ENCODE assay signal across 9 cellular contexts in genomic region chr4:25859429-25860148, GRCh38. TPM values are rescaled to one million over a fixed set of nuclear protein-coding genes. Genes with fewer than 3 reads are reported as not detected.
DNase-seq lines count a peak whose midpoint lies in the region; ATAC-seq and TF ChIP-seq lines count a peak whose summit lies in the region.
"Had no signal": no experiment of that assay in that cellular context is flagged by ENCODE, and none has a peak within 500 bp of the region (broad histone marks: within the 10 kb centered on the region; RNA-seq: fewer than 3 reads in every experiment).

No MANE protein-coding gene starts in this region.

- H3K27me3 ChIP-seq in foreskin keratinocyte: no peaks in the 10 kb centered on the region

- DNase-seq in left cardiac atrium (no peak), Right ventricle myocardium superior (no peak), memory B cell (ENCODE audit: low spot score in 2 of 2) (peak in 1 of 2 donors; percentile 47), HUDEP-2 (lab: John Stamatoyannopoulos, UW; ENCODE audit: unreplicated experiment in 76 of 76) (no peak), AML-193 (lab: John Stamatoyannopoulos, UW) (no peak), foreskin keratinocyte (no peak)

- no peaks in the 10 kb centered on the region for H3K27me3 Mint-ChIP-seq in memory B cell

- peak; percentile 22 to 27 for ATAC-seq in left cardiac atrium
- ATAC-seq in Right ventricle myocardium superior (ENCODE audit: poor library complexity): no peak
- peak; percentile 53 for ATAC-seq in HG02885 (IDR thresholded peaks at IDR 0.05; ENCODE audit: poor library complexity, unreplicated experiment)
- peak; percentile 38 for ATAC-seq in SK-N-SH treated with all-trans-retinoic acid at 6 μM for 48 hours
- peak; percentile 59 for ATAC-seq in memory B cell (ENCODE audit: low read depth)
- no peak for ATAC-seq in foreskin keratinocyte

- peaks cover 56% of the 10 kb centered on the region for H3K4me1 Mint-ChIP-seq in memory B cell

- no peaks in the 10 kb centered on the region for H3K9me3 Mint-ChIP-seq in memory B cell
- H3K9me3 Mint-ChIP-seq: neural crest cell had no signal

- peak overlapping the region; percentile 100 for H3K27ac Mint-ChIP-seq in memory B cell

- peaks cover 18% of the 10 kb centered on the region for H3K36me3 Mint-ChIP-seq in memory B cell

- H3K4me1 ChIP-seq in foreskin keratinocyte: peaks cover 14% of the 10 kb centered on the region

- TF ChIP-seq CTCF in foreskin keratinocyte (conservative IDR thresholded peaks at IDR 0.05): no peak

- no peak overlapping the region for H3K27ac ChIP-seq in foreskin keratinocyte

- H3K4me3 Mint-ChIP-seq in memory B cell: peak overlapping the region; percentile 100

- intact Hi-C loops in left cardiac atrium (cut with DNase I) (no loop called here), Right ventricle myocardium superior (cut with DNase I) (loop anchor here (5.0 kb wide), 1 partner anchor 53 kb away; the partner anchor contains the start of gene SMIM20)

TF ChIP-seq in SK-N-SH treated with all-trans-retinoic acid at 6 μM for 48 hours, 23 proteins besides CTCF, POLR2A, EP300 and RAD21:
- TF ChIP-seq ARNTL (CRISPR knock-in tag; IDR thresholded peaks at IDR 0.05; ENCODE audit: borderline replicate concordance, low read depth): no peak
- no peak for TF ChIP-seq ISL1 (CRISPR knock-in tag; IDR thresholded peaks at IDR 0.05)
- TF ChIP-seq ZNF565 (CRISPR knock-in tag; conservative IDR thresholded peaks at IDR 0.05; ENCODE audit: low read depth): no peak
- TF ChIP-seq ZFP30 (CRISPR knock-in tag; IDR thresholded peaks at IDR 0.05): no peak
- no peak for TF ChIP-seq ZFP3 (CRISPR knock-in tag; IDR thresholded peaks at IDR 0.05)
- no peak for TF ChIP-seq OSR1 (CRISPR knock-in tag; IDR thresholded peaks at IDR 0.05)
- TF ChIP-seq SNAI2 (CRISPR knock-in tag; IDR thresholded peaks at IDR 0.05): no peak
- TF ChIP-seq, protein P1, sequence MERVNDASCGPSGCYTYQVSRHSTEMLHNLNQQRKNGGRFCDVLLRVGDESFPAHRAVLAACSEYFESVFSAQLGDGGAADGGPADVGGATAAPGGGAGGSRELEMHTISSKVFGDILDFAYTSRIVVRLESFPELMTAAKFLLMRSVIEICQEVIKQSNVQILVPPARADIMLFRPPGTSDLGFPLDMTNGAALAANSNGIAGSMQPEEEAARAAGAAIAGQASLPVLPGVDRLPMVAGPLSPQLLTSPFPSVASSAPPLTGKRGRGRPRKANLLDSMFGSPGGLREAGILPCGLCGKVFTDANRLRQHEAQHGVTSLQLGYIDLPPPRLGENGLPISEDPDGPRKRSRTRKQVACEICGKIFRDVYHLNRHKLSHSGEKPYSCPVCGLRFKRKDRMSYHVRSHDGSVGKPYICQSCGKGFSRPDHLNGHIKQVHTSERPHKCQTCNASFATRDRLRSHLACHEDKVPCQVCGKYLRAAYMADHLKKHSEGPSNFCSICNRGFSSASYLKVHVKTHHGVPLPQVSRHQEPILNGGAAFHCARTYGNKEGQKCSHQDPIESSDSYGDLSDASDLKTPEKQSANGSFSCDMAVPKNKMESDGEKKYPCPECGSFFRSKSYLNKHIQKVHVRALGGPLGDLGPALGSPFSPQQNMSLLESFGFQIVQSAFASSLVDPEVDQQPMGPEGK (CRISPR knock-in tag; IDR thresholded peaks at IDR 0.05; ENCODE audit: borderline replicate concordance): no peak
- TF ChIP-seq TCF4 (CRISPR knock-in tag; IDR thresholded peaks at IDR 0.05; ENCODE audit: borderline replicate concordance): no peak
- TF ChIP-seq BACH2 (CRISPR knock-in tag; IDR thresholded peaks at IDR 0.05; ENCODE audit: borderline replicate concordance): no peak

RNA-seq across cellular contexts. Expression of gene SEL1L3, which starts 3.2 kb away (rescaled TPM):
- total RNA-seq in left cardiac atrium (1 to 10 TPM; 5.6 to 6.6 TPM), Right ventricle myocardium superior (3.2 TPM), foreskin keratinocyte (31.7 and 33.3 TPM in 2 replicates)
- polyA plus RNA-seq in foreskin keratinocyte: 15.8 and 17.2 TPM in 2 replicates

RNA-seq across cellular contexts. Expression of gene SMIM20, which starts 54.4 kb away (rescaled TPM):
- total RNA-seq in left cardiac atrium (10 to 100 TPM; 26.6 to 34.2 TPM), Right ventricle myocardium superior (40.1 TPM), foreskin keratinocyte (21.2 and 28.6 TPM in 2 replicates)
- 26.1 and 31.3 TPM in 2 replicates for polyA plus RNA-seq in foreskin keratinocyte

Comparison
In these comparisons a context has a peak if more than half of its experiments do, and no peak if none do; other contexts are left out.
1. ATAC-seq: peak in left cardiac atrium (2 of 2), HG02885 (single experiment), SK-N-SH treated with all-trans-retinoic acid at 6 μM for 48 hours (single experiment) and memory B cell (single experiment); none in Right ventricle myocardium superior (single experiment) and foreskin keratinocyte (single experiment).